ENCODE assay signal across 12 cellular contexts in genomic region chr11:114161486-114162250, GRCh38.
A peak's percentile ranks its signal among the peaks of the same experiment; 100 is the strongest.
DNase-seq lines count a peak whose midpoint lies in the region; ATAC-seq and TF ChIP-seq lines count a peak whose summit lies in the region.
"Had no signal": no experiment of that assay in that cellular context is flagged by ENCODE, and none has a peak within 500 bp of the region (broad histone marks: within the 10 kb centered on the region; RNA-seq: fewer than 3 reads in every experiment).

No MANE protein-coding gene starts in this region.

- ATAC-seq in stimulated activated naive CD8-positive, alpha-beta T cell treated with anti-CD3 and anti-CD28 coated beads, Interleukin-15, amount 100 ng/mL, for 72 hours, result no peak
- ATAC-seq in gastroesophageal sphincter, result no peak
- ATAC-seq in psoas muscle, result peak in 2 of 4 donors; percentile 0 to 6
- ATAC-seq in GM21515 (IDR thresholded peaks at IDR 0.05; ENCODE audit: unreplicated experiment), result no peak
- ATAC-seq: GM12878 had no signal

- TF ChIP-seq EP300 in gastroesophageal sphincter (IDR thresholded peaks at IDR 0.05), result no peak

- H3K27ac Mint-ChIP-seq in stimulated activated naive CD8-positive, alpha-beta T cell treated with anti-CD3 and anti-CD28 coated beads, Interleukin-15, Interleukin-2, amounts not matched to agents 100 ng/mL and 50 ng/mL, for 24 hours, result peak overlapping the region; percentile 24
- no peak overlapping the region for H3K27ac Mint-ChIP-seq in stimulated activated naive CD8-positive, alpha-beta T cell treated with anti-CD3 and anti-CD28 coated beads, Interleukin-15, amount 100 ng/mL, for 72 hours

- H3K79me2 ChIP-seq in GM23248 (ENCODE audit: insufficient read depth), result no peaks in the 10 kb centered on the region

- H3K9me2 ChIP-seq in GM23248 (ENCODE audit: insufficient read depth), result no peaks in the 10 kb centered on the region

- no peak overlapping the region for H3K4me2 ChIP-seq in GM23248 (ENCODE audit: unreplicated experiment)

- no peak for DNase-seq in stimulated activated naive CD8-positive, alpha-beta T cell treated with anti-CD3 and anti-CD28 coated beads, Interleukin-15, amount 100 ng/mL, for 72 hours
- DNase-seq in psoas muscle, result peak in 1 of 2 donors; percentile 67
- no peak for DNase-seq in NCI-H1930 (lab: John Stamatoyannopoulos, UW)
- DNase-seq in GM23248, result no peak
- no peak for DNase-seq in HPDE6-E6E7 (ENCODE audit: extremely low spot score)
- DNase-seq: activated gamma-delta T cell treated with Interleukin-2 at 50 U/mL for 16 hours, NCI-H187, WERI-Rb-1 had no signal

- no peaks in the 10 kb centered on the region for H4K20me1 ChIP-seq in GM23248 (ENCODE audit: insufficient read depth)

- H3K4me1 ChIP-seq in gastroesophageal sphincter, result peaks cover 65 to 96% (median 79%) of the 10 kb centered on the region in 3 donors
- peaks cover 89% of the 10 kb centered on the region for H3K4me1 ChIP-seq in psoas muscle
- peaks cover 27% of the 10 kb centered on the region for H3K4me1 ChIP-seq in GM23248 (ENCODE audit: insufficient read depth)

- in situ Hi-C loops in GM23248 (cut with MboI), result no loop called here

- H3F3A ChIP-seq in GM23248 (ENCODE audit: insufficient read depth), result peaks cover 27% of the 10 kb centered on the region; the same call in 1 of the 2 replicates

- TF ChIP-seq POLR2A in gastroesophageal sphincter (IDR thresholded peaks at IDR 0.05), result no peak

- intact Hi-C loops in psoas muscle (cut with DNase I), result loop anchor here in 1 of 2 donors (1.0 to 5.0 kb wide), 4 partner anchors 36 to 102 kb away; partner anchors contain the start of gene ZBTB16

- no peak overlapping the region for H2AFZ ChIP-seq in GM23248

- no peak overlapping the region for H3K4me3 ChIP-seq in gastroesophageal sphincter
- H3K4me3 ChIP-seq in psoas muscle, result peak overlapping the region; percentile 62
- no peak overlapping the region for H3K4me3 ChIP-seq in GM23248
- H3K4me3 ChIP-seq: GM12878 had no signal

- peak overlapping the region; percentile 91 to 100 (median 97) for H3K27ac ChIP-seq in gastroesophageal sphincter
- H3K27ac ChIP-seq in psoas muscle, result peak overlapping the region; percentile 99
- H3K27ac ChIP-seq in GM23248, result no peak overlapping the region
- H3K27ac ChIP-seq: WERI-Rb-1 had no signal

- peaks cover 91% of the 10 kb centered on the region for H3K4me1 Mint-ChIP-seq in stimulated activated naive CD8-positive, alpha-beta T cell treated with anti-CD3 and anti-CD28 coated beads, Interleukin-15, Interleukin-2, amounts not matched to agents 100 ng/mL and 50 ng/mL, for 24 hours (ENCODE audit: low read depth)
- peaks cover 92% of the 10 kb centered on the region for H3K4me1 Mint-ChIP-seq in stimulated activated naive CD8-positive, alpha-beta T cell treated with anti-CD3 and anti-CD28 coated beads, Interleukin-15, amount 100 ng/mL, for 72 hours

- no peaks in the 10 kb centered on the region for H3K36me3 Mint-ChIP-seq in stimulated activated naive CD8-positive, alpha-beta T cell treated with anti-CD3 and anti-CD28 coated beads, Interleukin-15, Interleukin-2, amounts not matched to agents 100 ng/mL and 50 ng/mL, for 24 hours (ENCODE audit: low read depth)

- H3K27me3 ChIP-seq in gastroesophageal sphincter (no peaks in the 10 kb centered on the region), psoas muscle (ENCODE audit: insufficient read depth in 3 of 3, low read length in 2 of 3) (no peaks in the 10 kb centered on the region), GM23248 (replicated peaks; ENCODE audit: insufficient read depth) (0 out of 2 replicates have a peak, but pooled peaks cover 4% of the 10 kb centered on the region)

- WGBS in gastroesophageal sphincter (ENCODE audit: low coverage in 1 of 2), 2 donors, result 79 to 88% methylated on average over 7 to 9 of the region's 9 CpGs
- 29 to 44% (median 30%) methylated on average over 9 of the region's 9 CpGs for WGBS in psoas muscle, 3 donors
- 75 to 78% methylated on average over 9 of the region's 9 CpGs for WGBS in GM23248 (ENCODE audit: low coverage in 1 of 2, low lambda C conversion rate in 2 of 2, missing lambda C conversion rate in 2 of 2), 2 experiments

- no peak overlapping the region for H3K4me3 Mint-ChIP-seq in stimulated activated naive CD8-positive, alpha-beta T cell treated with anti-CD3 and anti-CD28 coated beads, Interleukin-15, Interleukin-2, amounts not matched to agents 100 ng/mL and 50 ng/mL, for 24 hours
- no peak overlapping the region for H3K4me3 Mint-ChIP-seq in stimulated activated naive CD8-positive, alpha-beta T cell treated with anti-CD3 and anti-CD28 coated beads, Interleukin-15, amount 100 ng/mL, for 72 hours

- H3K9me3 Mint-ChIP-seq in stimulated activated naive CD8-positive, alpha-beta T cell treated with anti-CD3 and anti-CD28 coated beads, Interleukin-15, Interleukin-2, amounts not matched to agents 100 ng/mL and 50 ng/mL, for 24 hours, result no peaks in the 10 kb centered on the region
- H3K9me3 Mint-ChIP-seq in stimulated activated naive CD8-positive, alpha-beta T cell treated with anti-CD3 and anti-CD28 coated beads, Interleukin-15, amount 100 ng/mL, for 72 hours, result peaks cover 0 to 4% of the 10 kb centered on the region in 2 donors

- H3K9me3 ChIP-seq in gastroesophageal sphincter, result no peaks in the 10 kb centered on the region
- no peaks in the 10 kb centered on the region for H3K9me3 ChIP-seq in psoas muscle
- no peaks in the 10 kb centered on the region for H3K9me3 ChIP-seq in GM23248 (ENCODE audit: low read depth)

- H3K36me3 ChIP-seq in gastroesophageal sphincter (peaks cover 0 to 24% of the 10 kb centered on the region in 2 donors), psoas muscle (ENCODE audit: insufficient read depth in 1 of 2, low read depth in 1 of 2) (peaks cover 0 to 3% of the 10 kb centered on the region in 2 donors), GM23248 (ENCODE audit: low read depth) (no peaks in the 10 kb centered on the region)
- H3K36me3 ChIP-seq: WERI-Rb-1 had no signal

- no peak for TF ChIP-seq CTCF in gastroesophageal sphincter (IDR thresholded peaks at IDR 0.05)
- no peak for TF ChIP-seq CTCF in psoas muscle (IDR thresholded peaks at IDR 0.05)

- H3K9ac ChIP-seq in GM23248, result no peak overlapping the region

- H3K27me3 Mint-ChIP-seq in stimulated activated naive CD8-positive, alpha-beta T cell treated with anti-CD3 and anti-CD28 coated beads, Interleukin-15, Interleukin-2, amounts not matched to agents 100 ng/mL and 50 ng/mL, for 24 hours, result no peaks in the 10 kb centered on the region
- no peaks in the 10 kb centered on the region for H3K27me3 Mint-ChIP-seq in stimulated activated naive CD8-positive, alpha-beta T cell treated with anti-CD3 and anti-CD28 coated beads, Interleukin-15, amount 100 ng/mL, for 72 hours
